8 cellular contexts compared by ENCODE assay signal in genomic region chr10:132536964-132537712, GRCh38. TPM values are rescaled to one million over a fixed set of nuclear protein-coding genes. Genes with fewer than 3 reads are reported as not detected.
DNase-seq lines count a peak whose midpoint lies in the region; ATAC-seq and TF ChIP-seq lines count a peak whose summit lies in the region.

No MANE protein-coding gene starts in this region.

- peak overlapping the region; percentile 85 to 95 (median 92) for H3K27ac ChIP-seq in Peyer's patch
- H3K27ac ChIP-seq in fibroblast of lung (ENCODE audit: insufficient read depth, low read length) = peak overlapping the region; percentile 89

- peak overlapping the region; percentile 80 for H3K9ac ChIP-seq in fibroblast of lung (ENCODE audit: insufficient read depth, low read length)

- H3K4me3 Mint-ChIP-seq in naive thymus-derived CD8-positive, alpha-beta T cell = peak overlapping the region; percentile 56 to 92 (median 78)
- peak overlapping the region; percentile 67 to 78 for H3K4me3 Mint-ChIP-seq in stimulated activated naive B cell treated with anti-CD40 and anti-IgM and Interleukin-4, amounts not matched to agents 10 μg/mL and 1 μg/mL and 100 μg/mL, for 72 hours

- peak in 5 of 6 experiments; percentile 12 to 60 (median 44) for TF ChIP-seq CTCF in Peyer's patch (IDR thresholded peaks at IDR 0.05)
- peak in 1 of 2 donors; percentile 15 for TF ChIP-seq CTCF in fibroblast of lung (conservative IDR thresholded peaks at IDR 0.05 in 1 of 2, IDR thresholded peaks at IDR 0.05 in 1 of 2; ENCODE audit: low read depth in 1 of 2, low read length in 2 of 2)

- no peaks in the 10 kb centered on the region for H3K27me3 ChIP-seq in Peyer's patch
- H3K27me3 ChIP-seq in fibroblast of lung (ENCODE audit: control insufficient read depth, insufficient read depth, low read length) = no peaks in the 10 kb centered on the region

- peak overlapping the region; percentile 61 for H3K4me3 ChIP-seq in Jurkat, Clone E6-1 (ENCODE audit: low read length)
- H3K4me3 ChIP-seq in Peyer's patch = peak overlapping the region; percentile 78 to 90 (median 83)
- H3K4me3 ChIP-seq in fibroblast of lung (replicated peaks in 1 of 4; ENCODE audit: control extremely low read depth in 1 of 4, insufficient read depth in 1 of 4, low read depth in 3 of 4, low read length in 4 of 4) = peak overlapping the region; percentile 49 to 73 (median 66)

- peaks cover 0 to 3% (median 0%) of the 10 kb centered on the region in 9 donors for H3K9me3 Mint-ChIP-seq in naive thymus-derived CD8-positive, alpha-beta T cell
- no peaks in the 10 kb centered on the region for H3K9me3 Mint-ChIP-seq in stimulated activated naive B cell treated with anti-CD40 and anti-IgM and Interleukin-4, amounts not matched to agents 10 μg/mL and 1 μg/mL and 100 μg/mL, for 72 hours

- H3K4me2 ChIP-seq in fibroblast of lung (ENCODE audit: extremely low read depth, insufficient read depth, low read length) = peak overlapping the region; percentile 64

- H3K4me1 ChIP-seq in Peyer's patch = peaks cover 5 to 47% (median 15%) of the 10 kb centered on the region in 4 donors
- peaks cover 31% of the 10 kb centered on the region for H3K4me1 ChIP-seq in fibroblast of lung (ENCODE audit: control insufficient read depth, extremely low read depth, insufficient read depth, low read length)

- ATAC-seq in GM21717 (IDR thresholded peaks at IDR 0.05; ENCODE audit: unreplicated experiment) = peak; percentile 86
- ATAC-seq in naive thymus-derived CD8-positive, alpha-beta T cell = peak; percentile 79 to 83
- peak; percentile 86 to 89 for ATAC-seq in stimulated activated naive B cell treated with anti-CD40 and anti-IgM and Interleukin-4, amounts not matched to agents 10 μg/mL and 1 μg/mL and 100 μg/mL, for 72 hours (replicated peaks)

- H3K36me3 ChIP-seq in Peyer's patch (no peaks in the 10 kb centered on the region), fibroblast of lung (ENCODE audit: control insufficient read depth, insufficient read depth, low read length) (no peaks in the 10 kb centered on the region)

- peaks cover 33 to 55% (median 50%) of the 10 kb centered on the region in 4 donors for H3K4me1 Mint-ChIP-seq in naive thymus-derived CD8-positive, alpha-beta T cell
- peaks cover 49 to 65% of the 10 kb centered on the region in 2 donors for H3K4me1 Mint-ChIP-seq in stimulated activated naive B cell treated with anti-CD40 and anti-IgM and Interleukin-4, amounts not matched to agents 10 μg/mL and 1 μg/mL and 100 μg/mL, for 72 hours

- POLR2A ChIA-PET in naive thymus-derived CD8-positive, alpha-beta T cell (lab: Charles Lee) = interaction anchor here (0.5 to 6.6 kb wide), 4 partner anchors 11 to 43 kb away, joined by 3 to 61 read pairs (median 4); no protein-coding TSS in a partner anchor

- peak; percentile 77 for DNase-seq in DMS79 (lab: John Stamatoyannopoulos, UW)
- DNase-seq in Jurkat, Clone E6-1 (ENCODE audit: low read depth, low spot score) = peak; percentile 93
- peak; percentile 100 for DNase-seq in Peyer's patch
- peak; percentile 100 for DNase-seq in activated T-helper 1 cell treated with anti-CD3 and anti-CD28 coated beads, Interleukin-2, amount 50 U/mL, for 16 hours (ENCODE audit: low read depth in 1 of 2, low spot score in 1 of 2)
- DNase-seq in fibroblast of lung (ENCODE audit: low read depth in 2 of 2) = peak; percentile 97 to 99
- peak; percentile 100 for DNase-seq in naive thymus-derived CD8-positive, alpha-beta T cell
- peak; percentile 100 for DNase-seq in stimulated activated naive B cell treated with anti-CD40 and anti-IgM and Interleukin-4, amounts not matched to agents 10 μg/mL and 1 μg/mL and 100 μg/mL, for 72 hours

- H2AFZ ChIP-seq in fibroblast of lung (ENCODE audit: low read length) = peak overlapping the region; percentile 47

- H3K27ac Mint-ChIP-seq in naive thymus-derived CD8-positive, alpha-beta T cell = peak overlapping the region in 7 of 10 donors; percentile 20 to 88 (median 68)
- peak overlapping the region; percentile 47 for H3K27ac Mint-ChIP-seq in stimulated activated naive B cell treated with anti-CD40 and anti-IgM and Interleukin-4, amounts not matched to agents 10 μg/mL and 1 μg/mL and 100 μg/mL, for 72 hours

- H3K27me3 Mint-ChIP-seq in naive thymus-derived CD8-positive, alpha-beta T cell = peaks cover 0 to 1% (median 0%) of the 10 kb centered on the region in 5 donors
- H3K27me3 Mint-ChIP-seq in stimulated activated naive B cell treated with anti-CD40 and anti-IgM and Interleukin-4, amounts not matched to agents 10 μg/mL and 1 μg/mL and 100 μg/mL, for 72 hours = no peaks in the 10 kb centered on the region

- TF ChIP-seq POLR2A in Peyer's patch (IDR thresholded peaks at IDR 0.05) = peak; percentile 58 to 70

- no peaks in the 10 kb centered on the region for H4K20me1 ChIP-seq in fibroblast of lung (ENCODE audit: control insufficient read depth, extremely low read depth, insufficient read depth, low read length)

- H3K36me3 Mint-ChIP-seq in naive thymus-derived CD8-positive, alpha-beta T cell = peaks cover 0 to 2% (median 0%) of the 10 kb centered on the region in 3 donors
- peaks cover 10 to 24% of the 10 kb centered on the region in 2 donors for H3K36me3 Mint-ChIP-seq in stimulated activated naive B cell treated with anti-CD40 and anti-IgM and Interleukin-4, amounts not matched to agents 10 μg/mL and 1 μg/mL and 100 μg/mL, for 72 hours

- peaks cover 37% of the 10 kb centered on the region for H3K79me2 ChIP-seq in fibroblast of lung (ENCODE audit: control insufficient read depth, insufficient read depth, low read length)

- H3K9me3 ChIP-seq in Peyer's patch (no peaks in the 10 kb centered on the region), fibroblast of lung (ENCODE audit: control insufficient read depth, insufficient read depth, low read depth, low read length) (no peaks in the 10 kb centered on the region)

RNA-seq across cellular contexts. Expression of gene INPP5A, which starts 0.4 kb away (rescaled TPM):
- polyA plus RNA-seq in Jurkat, Clone E6-1 (2012; ENCODE audit: insufficient read depth, insufficient read length) = 14.6 TPM
- total RNA-seq in Peyer's patch = 10 to 100 TPM; 33.8 to 76.4 (median 38.1) TPM
- total RNA-seq in fibroblast of lung = 21.1 and 24.6 TPM in 2 replicates
- 36.3 and 39.9 TPM in 2 replicates for polyA plus RNA-seq in fibroblast of lung
- 28.9 and 30.0 TPM in 2 replicates for polyA plus RNA-seq in fibroblast of lung (2012)
- polyA minus RNA-seq in fibroblast of lung (ENCODE audit: low replicate concordance) = 25.3 and 34.8 TPM in 2 replicates
- 10 to 100 TPM; 30.4 to 33.7 TPM for total RNA-seq in naive thymus-derived CD8-positive, alpha-beta T cell
- polyA plus RNA-seq in naive thymus-derived CD8-positive, alpha-beta T cell = 1 to 10 TPM in 2 of 3 donors, under 1 TPM in 1; 0.51 to 3.9 (median 1.1) TPM

Comparison
In these comparisons a context has a peak if more than half of its experiments do, and no peak if none do; other contexts are left out.
1. Peak in every context shown above with its lines: DNase-seq, ATAC-seq, H3K4me3 ChIP-seq and H3K27ac ChIP-seq.